In the genomic region with DNA sequence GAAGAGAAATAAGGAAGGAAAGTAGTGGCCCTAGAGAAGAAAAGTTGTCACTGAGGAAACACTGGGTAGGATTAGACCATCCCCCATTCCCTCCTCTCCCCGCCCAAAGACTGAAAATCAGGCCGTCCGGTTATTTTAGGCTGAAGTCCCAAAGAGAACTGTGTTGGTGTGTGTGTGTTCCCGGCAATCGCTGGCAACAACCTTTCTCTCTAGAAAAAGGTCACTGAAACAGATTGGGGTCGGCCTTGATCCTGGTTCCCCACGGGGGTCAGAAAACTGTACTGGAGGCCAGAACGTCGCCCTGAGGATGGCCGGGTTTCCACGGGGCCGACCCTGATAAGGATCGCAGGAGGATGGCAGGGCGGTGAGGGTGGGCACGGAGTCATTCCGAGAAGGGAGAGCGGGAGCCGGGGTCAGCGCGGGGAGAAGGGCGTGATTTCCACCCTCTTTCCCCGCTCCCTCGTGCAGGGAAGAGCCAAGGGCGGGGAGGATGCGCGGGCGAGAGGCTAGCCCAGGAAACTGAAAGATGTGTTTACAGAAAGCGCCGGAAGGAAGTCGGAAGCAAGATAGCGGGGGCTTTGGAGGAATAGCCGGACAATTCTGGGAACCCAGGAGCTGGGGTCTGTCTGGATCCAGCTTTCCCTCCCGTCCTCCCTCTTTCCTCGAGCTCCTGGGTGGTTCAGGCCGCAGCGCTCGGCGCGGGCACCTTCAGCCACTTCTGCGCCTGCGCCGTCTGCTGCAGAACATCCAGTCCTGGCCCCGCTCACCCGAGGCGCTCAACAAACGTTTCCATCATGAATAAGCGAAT, we compare ENCODE assay signal across 8 cellular contexts. TPM values are rescaled to one million over a fixed set of nuclear protein-coding genes. Genes with fewer than 3 reads are reported as not detected.
DNase-seq lines count a peak whose midpoint lies in the region; ATAC-seq and TF ChIP-seq lines count a peak whose summit lies in the region.

No MANE protein-coding gene starts in this region.

- WGBS in lung, 2 donors: 4 to 7% methylated on average over 47 of the region's 47 CpGs

- H3K27me3 ChIP-seq in lung (ENCODE audit: control insufficient read depth, insufficient read depth): no peaks in the 10 kb centered on the region

- ATAC-seq in HG03095 (IDR thresholded peaks at IDR 0.05; ENCODE audit: unreplicated experiment) (peak; percentile 53), lung (ENCODE audit: insufficient read depth, low FRiP score) (peak; percentile 84), GM21576 (IDR thresholded peaks at IDR 0.05; ENCODE audit: unreplicated experiment) (no peak)

- H3K36me3 ChIP-seq in lung (ENCODE audit: control insufficient read depth in 2 of 2, insufficient read depth in 2 of 2, low read length in 2 of 2): no peaks in the 10 kb centered on the region

- H3K9me3 ChIP-seq in lung (ENCODE audit: control insufficient read depth in 2 of 2, insufficient read depth in 1 of 2, low read length in 1 of 2): no peaks in the 10 kb centered on the region

- peaks cover 0 to 5% of the 10 kb centered on the region in 2 donors for H3K4me1 ChIP-seq in lung (ENCODE audit: control insufficient read depth in 2 of 2, insufficient read depth in 2 of 2, low read length in 2 of 2)

- peak overlapping the region; percentile 80 for H3K27ac ChIP-seq in caudate nucleus (ENCODE audit: low read depth, low read length)
- peak overlapping the region; percentile 57 to 93 for H3K27ac ChIP-seq in lung (ENCODE audit: low read depth in 1 of 2, low read length in 1 of 2)

- TF ChIP-seq CTCF in lung (IDR thresholded peaks at IDR 0.05; ENCODE audit: control extremely low read depth, extremely low read depth): no peak

- peak; percentile 67 for DNase-seq in EH (ENCODE audit: low read depth)
- peak; percentile 48 for DNase-seq in activated CD4-positive, alpha-beta T cell treated with anti-CD3 and anti-CD28 coated beads for 1 hour
- peak in 48 of 61 donors; percentile 6 to 76 (median 35) for DNase-seq in caudate nucleus (lab: John Stamatoyannopoulos, UW)
- peak; percentile 70 for DNase-seq in lung (ENCODE audit: low spot score)
- DNase-seq in stimulated activated CD8-positive, alpha-beta memory T cell treated with anti-CD3 and anti-CD28 coated beads, Interleukin-12 subunit alpha, Interleukin-12 subunit beta, amount 100 ng/mL, for 4 hours (ENCODE audit: low read depth): peak; percentile 48
- no peak for DNase-seq in NCI-H1105 (lab: John Stamatoyannopoulos, UW)

- H3K4me3 ChIP-seq in lung: peak overlapping the region; percentile 25

RNA-seq across cellular contexts. Expression of gene SPTLC2, which starts 25.3 kb away (rescaled TPM):
- total RNA-seq in lung: 10 to 100 TPM; 31.0 to 48.6 TPM
- 10 to 100 TPM in 1 of 2 donors, 1 to 10 TPM in 1; 8.1 to 24.3 TPM for polyA plus RNA-seq in lung
